In the genomic region with DNA sequence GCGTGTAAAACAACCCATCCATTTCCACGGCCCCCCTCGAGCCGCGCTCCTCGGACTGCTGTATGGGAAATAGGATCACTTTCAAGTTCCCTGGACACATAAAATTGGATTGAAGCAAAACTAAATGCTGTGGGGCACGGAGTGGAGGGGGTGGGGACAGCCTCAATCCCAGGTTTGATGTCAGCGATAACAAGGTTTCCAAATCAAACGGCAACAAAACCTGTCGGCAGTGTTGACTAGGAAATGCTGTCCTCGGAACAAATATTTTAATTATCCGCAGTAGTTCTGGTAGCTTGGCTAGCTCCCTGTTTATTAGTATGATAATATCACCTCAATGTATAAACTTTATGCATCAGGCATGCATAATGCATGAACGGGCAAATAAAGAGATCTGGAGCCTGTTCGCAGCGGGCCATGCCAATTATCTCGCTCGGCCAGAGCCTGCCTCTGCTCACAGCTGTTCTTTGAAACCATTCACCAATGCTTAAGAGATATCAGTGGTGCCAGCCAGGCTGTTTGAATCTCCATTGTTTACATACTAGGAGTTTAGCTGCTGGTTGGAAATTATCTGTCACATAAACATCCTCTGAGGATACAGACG, we compare ENCODE assay signal across 15 cellular contexts.
A peak's percentile ranks its signal among the peaks of the same experiment; 100 is the strongest.
DNase-seq lines count a peak whose midpoint lies in the region; ATAC-seq and TF ChIP-seq lines count a peak whose summit lies in the region.
"Had no signal": no experiment of that assay in that cellular context is flagged by ENCODE, and none has a peak within 500 bp of the region (broad histone marks: within the 10 kb centered on the region; RNA-seq: fewer than 3 reads in every experiment).

No MANE protein-coding gene starts in this region.

- H3K4me3 ChIP-seq in mesodermal cell (ENCODE audit: extremely low read depth, insufficient read depth, low read length, poor library complexity, severe bottlenecking) (no peak overlapping the region), tibial artery (no peak overlapping the region)

- H3K4me1 ChIP-seq in mesodermal cell (ENCODE audit: control insufficient read depth, insufficient read depth, low read length, poor library complexity, severe bottlenecking) (peaks cover 25% of the 10 kb centered on the region), tibial artery (no peaks in the 10 kb centered on the region)

- intact Hi-C loops in tibial artery (cut with DNase I; ENCODE audit: low total_unique reads) = no loop called here

- H3K9me3 ChIP-seq in mesodermal cell (ENCODE audit: control insufficient read depth, low read length) = peaks cover 4% of the 10 kb centered on the region
- no peaks in the 10 kb centered on the region for H3K9me3 ChIP-seq in tibial artery

- no peaks in the 10 kb centered on the region for H3K27me3 ChIP-seq in tibial artery

- H3K27ac ChIP-seq in mesodermal cell (ENCODE audit: low read depth, low read length, severe bottlenecking) (peak overlapping the region; percentile 86), tibial artery (no peak overlapping the region)
- H3K27ac ChIP-seq: RWPE1 had no signal

- ATAC-seq in HG02610 (IDR thresholded peaks at IDR 0.05; ENCODE audit: unreplicated experiment) (no peak), HG02981 (IDR thresholded peaks at IDR 0.05; ENCODE audit: unreplicated experiment) (no peak)

- H3K36me3 ChIP-seq in mesodermal cell (ENCODE audit: control insufficient read depth, insufficient read depth, low read length) (no peaks in the 10 kb centered on the region), tibial artery (no peaks in the 10 kb centered on the region)

- TF ChIP-seq CTCF in tibial artery (IDR thresholded peaks at IDR 0.05) = no peak

- WGBS in mesodermal cell (ENCODE audit: insufficient coverage in 2 of 2), 2 experiments = 76 to 80% methylated on average over 10 to 16 of the region's 18 CpGs

- peak; percentile 96 for DNase-seq in DMS 273 (lab: John Stamatoyannopoulos, UW; ENCODE audit: unreplicated experiment)
- DNase-seq in NCI-H146 treated with DMSO at 0.1 percent for 48 hours (lab: John Stamatoyannopoulos, UW; ENCODE audit: unreplicated experiment) = peak; percentile 88
- DNase-seq in RPMI7951 (ENCODE audit: low read depth) = peak; percentile 8
- DNase-seq in dermis blood vessel endothelial cell = no peak
- no peak for DNase-seq in tibial artery
- DNase-seq: activated CD4-positive, alpha-beta T cell treated with anti-CD3 and anti-CD28 coated beads, Interleukin-2, amount 50 U/mL, for 4 hours; amniotic stem cell; midbrain; NCI-H446; stimulated activated CD4-positive, alpha-beta T cell treated with anti-CD3 and anti-CD28 coated beads, Interleukin-2, amount 100 ng/mL, for 24 hours; T-helper 9 cell had no signal

Comparison
In these comparisons a context has a peak if more than half of its experiments do, and no peak if none do; other contexts are left out.
1. DNase-seq: peak in DMS 273 (single experiment), NCI-H146 treated with DMSO at 0.1 percent for 48 hours (single experiment) and RPMI7951 (single experiment); none in dermis blood vessel endothelial cell (single experiment) and tibial artery (0 of 2).